23 cellular contexts compared by ENCODE assay signal in the genomic region with DNA sequence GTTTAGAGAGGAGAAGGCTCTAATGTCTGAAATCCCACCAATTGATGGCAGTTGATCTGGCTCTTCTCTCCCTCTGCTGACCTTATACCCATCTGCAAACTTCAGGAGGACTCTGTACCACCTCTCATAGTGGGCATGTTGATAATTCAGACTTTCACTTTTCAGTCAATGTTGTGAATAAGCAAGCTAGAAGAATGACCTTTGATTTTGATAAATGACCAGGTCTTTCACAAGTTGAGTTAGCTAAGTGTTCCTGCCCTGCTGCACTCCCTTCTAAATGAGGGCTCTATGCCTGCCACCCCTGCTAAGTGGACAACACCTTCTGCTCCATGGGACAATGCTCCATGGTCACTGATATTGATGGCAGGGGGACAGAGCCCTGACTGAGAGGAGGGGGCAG.
"Had no signal": no experiment of that assay in that cellular context is flagged by ENCODE, and none has a peak within 500 bp of the region (broad histone marks: within the 10 kb centered on the region; RNA-seq: fewer than 3 reads in every experiment).

No MANE protein-coding gene starts in this region.

- H3K4me1 ChIP-seq: foreskin keratinocyte, pancreas, psoas muscle had no signal

- ATAC-seq: activated CD8-positive, alpha-beta memory T cell treated with anti-CD3 and anti-CD28 coated beads, Interleukin-2, amount 10 ng/mL, durations not matched to agents 7 days and 5 days; activated CD8-positive, alpha-beta T cell treated with anti-CD3 and anti-CD28 coated beads, Interleukin-2, amount 10 ng/mL, durations not matched to agents 7 days and 5 days; foreskin keratinocyte; heart left ventricle; naive thymus-derived CD4-positive, alpha-beta T cell; pancreas; psoas muscle; stimulated activated naive B cell treated with anti-CD40 and anti-IgM and Interleukin-4, amounts not matched to agents 10 μg/mL and 1 μg/mL and 100 μg/mL, for 72 hours had no signal

- H3K4me3 ChIP-seq: esophagus muscularis mucosa, heart left ventricle, pancreas, psoas muscle, stomach, tibial nerve had no signal

- H3K9me3 ChIP-seq: esophagus muscularis mucosa, heart left ventricle, pancreas, psoas muscle, stomach, tibial nerve had no signal

- DNase-seq: activated B cell treated with CpG ODN at 0.5 μM for 24 hours; activated CD4-positive, alpha-beta T cell treated with anti-CD3 and anti-CD28 coated beads, Interleukin-2, amount 50 U/mL, for 1 hour; activated CD8-positive, alpha-beta memory T cell treated with anti-CD3 and anti-CD28 coated beads, Interleukin-2, amount 10 ng/mL, durations not matched to agents 7 days and 5 days; activated CD8-positive, alpha-beta T cell treated with anti-CD3 and anti-CD28 coated beads, Interleukin-2, amount 10 ng/mL, durations not matched to agents 7 days and 5 days; activated T-cell treated with anti-CD3 and anti-CD28 coated beads, Interleukin-2, amount 50 U/mL, for 48 hours; caudate nucleus; endodermal cell; foreskin keratinocyte; heart left ventricle; kidney glomerular epithelial cell; left ventricle myocardium superior; mammary epithelial cell; naive thymus-derived CD4-positive, alpha-beta T cell; nucleus accumbens; pancreas; psoas muscle; stimulated activated CD4-positive, alpha-beta T cell treated with anti-CD3 and anti-CD28 coated beads, Interleukin-15, amount 100 ng/mL, for 24 hours; stimulated activated CD4-positive, alpha-beta T cell treated with anti-CD3 and anti-CD28 coated beads, Interleukin-2, amount 100 ng/mL, for 24 hours; stimulated activated naive B cell treated with anti-CD40 and anti-IgM and Interleukin-4, amounts not matched to agents 10 μg/mL and 1 μg/mL and 100 μg/mL, for 72 hours; stomach; T-helper 2 cell had no signal

- H3K36me3 ChIP-seq: esophagus muscularis mucosa, heart left ventricle, pancreas, stomach, tibial nerve had no signal

- FAIRE-seq: pancreas had no signal

- H3K27ac ChIP-seq: esophagus muscularis mucosa, heart left ventricle, pancreas, psoas muscle, tibial nerve had no signal

- H3K27me3 ChIP-seq: esophagus muscularis mucosa, foreskin keratinocyte, heart left ventricle, pancreas, stomach, tibial nerve had no signal
